Comparison of ENCODE assay signal across 1 cellular context in genomic region chr10:101018600-101019439, GRCh38.
TF ChIP-seq lines count a peak whose summit lies in the region.

No MANE protein-coding gene starts in this region.

TF ChIP-seq in HepG2, 621 proteins besides CTCF, POLR2A, EP300 and RAD21 (continued from another document and continues in another):
- TF ChIP-seq CBX2 (IDR thresholded peaks at IDR 0.05; ENCODE audit: low read depth, low read length) = no peak
- peak; percentile 95; the same call in 1 of the 2 replicates for TF ChIP-seq CBX2 (CRISPR knock-in tag; IDR thresholded peaks at IDR 0.05; ENCODE audit: low read depth)
- TF ChIP-seq WIZ (CRISPR knock-in tag; IDR thresholded peaks at IDR 0.05) = 0 out of 2 replicates have a peak, but pooled peaks have one; percentile 45
- no peak for TF ChIP-seq SNAPC5 (CRISPR knock-in tag; IDR thresholded peaks at IDR 0.05; ENCODE audit: borderline replicate concordance)
- TF ChIP-seq ZNF530 (CRISPR knock-in tag; IDR thresholded peaks at IDR 0.05; ENCODE audit: low read depth) = no peak
- TF ChIP-seq HNRNPUL1 (IDR thresholded peaks at IDR 0.05; ENCODE audit: low read depth, low read length) = no peak
- no peak for TF ChIP-seq ZBTB44 (CRISPR knock-in tag; IDR thresholded peaks at IDR 0.05)
- TF ChIP-seq MAFG (CRISPR knock-in tag; IDR thresholded peaks at IDR 0.05) = no peak
- no peak for TF ChIP-seq ZNF44 (CRISPR knock-in tag; IDR thresholded peaks at IDR 0.05)
- no peak for TF ChIP-seq ZNF3 (CRISPR knock-in tag; IDR thresholded peaks at IDR 0.05)
- TF ChIP-seq NCOA1 (CRISPR knock-in tag; IDR thresholded peaks at IDR 0.05) = no peak
- no peak for TF ChIP-seq EHMT2 (IDR thresholded peaks at IDR 0.05; ENCODE audit: borderline replicate concordance, low read depth, low read length)
- no peak for TF ChIP-seq ZFP36 (IDR thresholded peaks at IDR 0.05; ENCODE audit: borderline replicate concordance, low read depth, low read length, partially characterized antibody)
- TF ChIP-seq ZBTB38 (CRISPR knock-in tag; IDR thresholded peaks at IDR 0.05) = 0 out of 2 replicates have a peak, but pooled peaks have one; percentile 50
- peak; percentile 39; the same call in 1 of the 2 replicates for TF ChIP-seq ZNF646 (CRISPR knock-in tag; IDR thresholded peaks at IDR 0.05)
- peak; percentile 77 for TF ChIP-seq ERF (CRISPR knock-in tag; IDR thresholded peaks at IDR 0.05)
- TF ChIP-seq MAZ (IDR thresholded peaks at IDR 0.05; ENCODE audit: borderline replicate concordance, low read depth, low read length) = no peak
- peak; percentile 80 for TF ChIP-seq MAZ (CRISPR knock-in tag; IDR thresholded peaks at IDR 0.05; ENCODE audit: low read depth)
- TF ChIP-seq ZNF569 (CRISPR knock-in tag; IDR thresholded peaks at IDR 0.05; ENCODE audit: borderline replicate concordance) = 0 out of 2 replicates have a peak, but pooled peaks have one; percentile 51
- no peak for TF ChIP-seq ZNF512B (CRISPR knock-in tag; IDR thresholded peaks at IDR 0.05; ENCODE audit: borderline replicate concordance)
- peak; percentile 51; the same call in 1 of the 2 replicates for TF ChIP-seq DRAP1 (CRISPR knock-in tag; IDR thresholded peaks at IDR 0.05)
- no peak for TF ChIP-seq TRAFD1 (CRISPR knock-in tag; IDR thresholded peaks at IDR 0.05; ENCODE audit: borderline replicate concordance)
- TF ChIP-seq RBM22 (optimal IDR thresholded peaks at IDR 0.05; ENCODE audit: low read length) = no peak
- no peak for TF ChIP-seq REXO4 (CRISPR knock-in tag; IDR thresholded peaks at IDR 0.05; ENCODE audit: borderline replicate concordance)
- no peak for TF ChIP-seq ZNF781 (CRISPR knock-in tag; IDR thresholded peaks at IDR 0.05; ENCODE audit: borderline replicate concordance, not compliant biosample characterization)
- TF ChIP-seq IRF2 (CRISPR knock-in tag; IDR thresholded peaks at IDR 0.05) = peak; percentile 43; the same call in 1 of the 2 replicates
- no peak for TF ChIP-seq HBP1 (CRISPR knock-in tag; IDR thresholded peaks at IDR 0.05; ENCODE audit: low read depth)
- TF ChIP-seq PAXIP1 (CRISPR knock-in tag; conservative IDR thresholded peaks at IDR 0.05) = no peak
- TF ChIP-seq ZFP36L2 (CRISPR knock-in tag; IDR thresholded peaks at IDR 0.05) = no peak
- peak; percentile 36 for TF ChIP-seq IKZF4 (CRISPR knock-in tag; IDR thresholded peaks at IDR 0.05; ENCODE audit: borderline replicate concordance, low read depth, not compliant biosample characterization)
- TF ChIP-seq RBFOX2 (IDR thresholded peaks at IDR 0.05; ENCODE audit: low read depth, low read length) = peak; percentile 75
- 0 out of 2 replicates have a peak, but pooled peaks have one; percentile 21 for TF ChIP-seq ZNF547 (CRISPR knock-in tag; IDR thresholded peaks at IDR 0.05)
- no peak for TF ChIP-seq SIN3B (IDR thresholded peaks at IDR 0.05; ENCODE audit: low read length)
- peak; percentile 78 for TF ChIP-seq RXRA (CRISPR knock-in tag; IDR thresholded peaks at IDR 0.05)
- TF ChIP-seq HNRNPH1 (optimal IDR thresholded peaks at IDR 0.05; ENCODE audit: low read depth, low read length) = no peak
- TF ChIP-seq ZNF878 (CRISPR knock-in tag; IDR thresholded peaks at IDR 0.05) = no peak
- no peak for TF ChIP-seq ZBTB21 (CRISPR knock-in tag; IDR thresholded peaks at IDR 0.05)
- TF ChIP-seq KAT8 (CRISPR knock-in tag; IDR thresholded peaks at IDR 0.05) = peak; percentile 53; the same call in 1 of the 2 replicates
- TF ChIP-seq SP4 (CRISPR knock-in tag; IDR thresholded peaks at IDR 0.05) = peak; percentile 59
- 0 out of 2 replicates have a peak, but pooled peaks have one; percentile 66 for TF ChIP-seq ZNF451 (CRISPR knock-in tag; IDR thresholded peaks at IDR 0.05)
- no peak for TF ChIP-seq ZNF549 (CRISPR knock-in tag; IDR thresholded peaks at IDR 0.05)
- no peak for TF ChIP-seq TRIM22 (IDR thresholded peaks at IDR 0.05)
